In the genomic region with DNA sequence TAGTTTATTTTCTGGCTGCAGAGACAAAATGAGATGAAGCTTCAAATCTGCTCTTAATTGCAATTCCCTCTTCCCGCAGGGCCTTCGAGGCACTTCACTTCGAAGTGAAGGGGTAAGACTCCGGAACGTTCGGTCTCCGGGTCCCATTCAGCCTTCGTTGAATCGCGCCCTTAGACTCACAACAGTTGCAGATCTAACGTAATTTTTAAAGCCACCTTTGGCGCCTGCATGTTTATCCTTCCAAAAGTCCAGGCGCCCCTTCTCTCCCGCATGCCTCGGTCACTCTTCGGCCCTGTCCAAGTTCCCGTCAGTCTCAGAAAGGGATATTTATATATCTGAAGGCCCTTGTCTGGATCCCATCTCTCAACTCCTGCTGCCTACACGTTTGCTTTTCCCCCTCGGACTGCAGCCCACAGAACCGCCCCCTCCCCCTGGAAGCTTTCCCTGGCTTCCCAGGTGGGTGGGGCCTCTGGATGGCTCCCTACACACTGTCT, we compare ENCODE assay signal across 8 cellular contexts. TPM values are rescaled to one million over a fixed set of nuclear protein-coding genes. Genes with fewer than 3 reads are reported as not detected.
DNase-seq lines count a peak whose midpoint lies in the region; ATAC-seq and TF ChIP-seq lines count a peak whose summit lies in the region.

No MANE protein-coding gene starts in this region.

- H3K36me3 Mint-ChIP-seq in IgD-negative memory B cell: no peaks in the 10 kb centered on the region
- H3K36me3 Mint-ChIP-seq in stimulated activated memory B cell treated with anti-CD40 and anti-IgM and Interleukin-4, amounts not matched to agents 10 μg/mL and 1 μg/mL and 100 μg/mL, for 72 hours: no peaks in the 10 kb centered on the region

- H3K4me1 Mint-ChIP-seq in IgD-negative memory B cell: peaks cover 13 to 20% (median 13%) of the 10 kb centered on the region in 3 donors
- H3K4me1 Mint-ChIP-seq in stimulated activated memory B cell treated with anti-CD40 and anti-IgM and Interleukin-4, amounts not matched to agents 10 μg/mL and 1 μg/mL and 100 μg/mL, for 72 hours: peaks cover 26% of the 10 kb centered on the region

- H3K9me3 ChIP-seq in ascending aorta (no peaks in the 10 kb centered on the region), iPS-18a (ENCODE audit: control insufficient read depth, low read depth, low read length) (no peaks in the 10 kb centered on the region)

- no peak for ATAC-seq in stimulated activated memory B cell treated with anti-CD40 and anti-IgM and Interleukin-4, amounts not matched to agents 10 μg/mL and 1 μg/mL and 100 μg/mL, for 72 hours
- no peak for ATAC-seq in GM19395 (IDR thresholded peaks at IDR 0.05; ENCODE audit: unreplicated experiment)

- no peak for TF ChIP-seq CTCF in ascending aorta (IDR thresholded peaks at IDR 0.05)
- no peak for TF ChIP-seq CTCF in GM20000 (IDR thresholded peaks at IDR 0.05; ENCODE audit: extremely low read depth, missing control alignments)

- H3K27ac ChIP-seq in ascending aorta (peak overlapping the region; percentile 87 to 97), iPS-18a (ENCODE audit: low read length) (no peak overlapping the region)

- no peaks in the 10 kb centered on the region for H3K27me3 Mint-ChIP-seq in IgD-negative memory B cell
- H3K27me3 Mint-ChIP-seq in stimulated activated memory B cell treated with anti-CD40 and anti-IgM and Interleukin-4, amounts not matched to agents 10 μg/mL and 1 μg/mL and 100 μg/mL, for 72 hours: peaks cover 10% of the 10 kb centered on the region

- DNase-seq in ascending aorta (ENCODE audit: low spot score in 2 of 2) (no peak), cerebellar nuclear complex (lab: John Stamatoyannopoulos, UW) (no peak), H4 (ENCODE audit: low spot score) (no peak), GM20000 (ENCODE audit: low spot score) (no peak)

- H3K27ac Mint-ChIP-seq in IgD-negative memory B cell: peak overlapping the region in 2 of 3 donors; percentile 56 to 74
- peak overlapping the region; percentile 14 for H3K27ac Mint-ChIP-seq in stimulated activated memory B cell treated with anti-CD40 and anti-IgM and Interleukin-4, amounts not matched to agents 10 μg/mL and 1 μg/mL and 100 μg/mL, for 72 hours

- no peak overlapping the region for H3K9ac ChIP-seq in iPS-18a (ENCODE audit: low read length)

- peak overlapping the region; percentile 94 to 99 for H3K4me3 ChIP-seq in ascending aorta
- peak overlapping the region; percentile 65 for H3K4me3 ChIP-seq in iPS-18a (ENCODE audit: low read length)

- intact Hi-C loops in ascending aorta (cut with DNase I): loop anchor here (5.0 to 10.0 kb wide), 12 partner anchors 65 to 1332 kb away; partner anchors contain the start of genes CLN5, FBXL3 and MYCBP2

- peak overlapping the region; percentile 82 to 94 (median 88) for H3K4me3 Mint-ChIP-seq in IgD-negative memory B cell
- peak overlapping the region; percentile 88 for H3K4me3 Mint-ChIP-seq in stimulated activated memory B cell treated with anti-CD40 and anti-IgM and Interleukin-4, amounts not matched to agents 10 μg/mL and 1 μg/mL and 100 μg/mL, for 72 hours

- no peaks in the 10 kb centered on the region for H3K27me3 ChIP-seq in ascending aorta
- peaks cover 54% of the 10 kb centered on the region for H3K27me3 ChIP-seq in iPS-18a (ENCODE audit: control insufficient read depth, insufficient read depth, low read length)

- H3K4me1 ChIP-seq in ascending aorta (peaks cover 0 to 9% of the 10 kb centered on the region in 2 donors), iPS-18a (ENCODE audit: control insufficient read depth, low read depth, low read length) (peaks cover 6% of the 10 kb centered on the region)

- no peaks in the 10 kb centered on the region for H3K9me3 Mint-ChIP-seq in IgD-negative memory B cell
- H3K9me3 Mint-ChIP-seq in stimulated activated memory B cell treated with anti-CD40 and anti-IgM and Interleukin-4, amounts not matched to agents 10 μg/mL and 1 μg/mL and 100 μg/mL, for 72 hours: no peaks in the 10 kb centered on the region

- H3K36me3 ChIP-seq in ascending aorta (no peaks in the 10 kb centered on the region), iPS-18a (ENCODE audit: control insufficient read depth, low read depth, low read length) (no peaks in the 10 kb centered on the region)

RNA-seq across cellular contexts. Expression of gene KCTD12, which starts 0.9 kb away (rescaled TPM):
- 0.24 TPM for polyA plus RNA-seq in IgD-negative memory B cell
- 120 TPM for total RNA-seq in ascending aorta
- total RNA-seq in H4 (2014; rRNA removed; shearing (Covaris generic)): 2.2 and 2.7 TPM in 2 replicates

Comparison
In these comparisons a context has a peak if more than half of its experiments do, and no peak if none do; other contexts are left out.
1. RNA of gene KCTD12, which starts 0.9 kb away (total RNA-seq): 120 TPM in ascending aorta (single experiment); 2.2 to 2.7 TPM in H4; every median in the first group is over 10 times any median in the second.